Comparison of ENCODE assay signal across 8 cellular contexts in genomic region chr22:19718255-19719054, GRCh38.
DNase-seq lines count a peak whose midpoint lies in the region; ATAC-seq and TF ChIP-seq lines count a peak whose summit lies in the region.

No MANE protein-coding gene starts in this region.

- H3K27ac ChIP-seq in iPS-18a (ENCODE audit: low read length) (no peak overlapping the region), substantia nigra (ENCODE audit: low read depth, low read length, poor library complexity, severe bottlenecking) (peak overlapping the region; percentile 21)

- no peaks in the 10 kb centered on the region for H3K9me3 ChIP-seq in iPS-18a (ENCODE audit: control insufficient read depth, low read depth, low read length)

- H3K4me3 ChIP-seq in WI38 (ENCODE audit: low read depth, low read length) (peak overlapping the region; percentile 62), iPS-18a (ENCODE audit: low read length) (peak overlapping the region; percentile 39)

- DNase-seq in activated CD4-positive, CD25-positive, alpha-beta regulatory T cell (lab: John Stamatoyannopoulos, UW) = no peak
- DNase-seq in substantia nigra (lab: John Stamatoyannopoulos, UW) (peak in 4 of 49 donors; percentile 35 to 89 (median 50)), KBM-7 (no peak)
- no peak for DNase-seq in activated CD4-positive, alpha-beta T cell treated with anti-CD3 and anti-CD28 coated beads for 1 hour

- H3K27me3 ChIP-seq in iPS-18a (ENCODE audit: control insufficient read depth, insufficient read depth, low read length) = peaks cover 92% of the 10 kb centered on the region

- in situ Hi-C loops in KBM-7 (cut with MboI; ENCODE audit: low pct_unique_long_range_greater_than_20kb, low sequenced_read_pairs) = no loop called here

- peaks cover 15% of the 10 kb centered on the region for H3K4me1 ChIP-seq in iPS-18a (ENCODE audit: control insufficient read depth, low read depth, low read length)

- no peak overlapping the region for H3K9ac ChIP-seq in iPS-18a (ENCODE audit: low read length)

- TF ChIP-seq CTCF in WI38 (IDR thresholded peaks at IDR 0.05; ENCODE audit: low read depth, low read length) = no peak

- no peaks in the 10 kb centered on the region for H3K36me3 ChIP-seq in iPS-18a (ENCODE audit: control insufficient read depth, low read depth, low read length)

- ATAC-seq in activated CD4-positive, CD25-positive, alpha-beta regulatory T cell treated with anti-CD3 and anti-CD28 coated beads, Interleukin-2, amount 50 U/mL, for 24 hours = peak; percentile 9 to 11
- no peak for ATAC-seq in GM21515 (IDR thresholded peaks at IDR 0.05; ENCODE audit: unreplicated experiment)
